ENCODE assay signal across 9 cellular contexts in the genomic region with DNA sequence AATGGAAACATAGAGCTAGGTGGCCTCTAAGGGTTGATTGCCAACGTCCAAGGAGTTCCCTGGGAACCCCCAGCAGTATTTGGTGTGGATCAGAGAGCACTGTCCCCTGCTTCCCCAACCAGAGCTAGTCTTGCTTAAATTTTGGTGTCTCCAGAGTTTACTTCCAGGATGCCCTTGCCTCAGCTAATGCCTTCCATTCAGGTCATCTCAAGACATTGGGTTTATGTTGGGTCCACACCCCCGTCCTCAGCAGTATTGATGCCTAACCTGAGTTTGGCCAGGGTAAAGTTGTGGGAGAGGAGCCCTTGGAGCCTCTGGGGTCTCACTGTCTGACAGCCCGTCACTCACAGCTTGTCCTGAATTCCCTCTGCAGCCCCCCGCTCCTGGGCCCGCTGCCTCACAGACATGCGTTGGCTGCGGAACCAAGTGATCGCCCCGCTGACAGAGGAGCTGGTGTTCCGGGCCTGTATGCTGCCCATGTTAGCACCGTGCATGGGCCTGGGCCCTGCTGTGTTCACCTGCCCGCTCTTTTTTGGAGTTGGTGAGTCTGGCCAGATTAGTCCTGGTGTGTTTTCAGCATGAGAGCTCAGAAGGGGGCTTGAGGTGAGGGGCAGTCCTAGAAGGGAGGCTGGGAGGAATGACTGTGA. TPM values are rescaled to one million over a fixed set of nuclear protein-coding genes. Genes with fewer than 3 reads are reported as not detected.
A peak's percentile ranks its signal among the peaks of the same experiment; 100 is the strongest.
DNase-seq lines count a peak whose midpoint lies in the region; ATAC-seq and TF ChIP-seq lines count a peak whose summit lies in the region.
"Had no signal": no experiment of that assay in that cellular context is flagged by ENCODE, and none has a peak within 500 bp of the region (broad histone marks: within the 10 kb centered on the region; RNA-seq: fewer than 3 reads in every experiment).

No MANE protein-coding gene starts in this region.

- no peaks in the 10 kb centered on the region for H3K9me3 Mint-ChIP-seq in T-cell

- intact Hi-C loops in gastrocnemius medialis (cut with DNase I; ENCODE audit: low total_unique reads) = loop anchor here (2.0 to 5.0 kb wide), 2 partner anchors 38 to 113 kb away; a partner anchor contains a TSS

- no peak for TF ChIP-seq POLR2A in gastrocnemius medialis (IDR thresholded peaks at IDR 0.05)

- H3K36me3 ChIP-seq in HAP-1 (replicated peaks) = peaks cover 48% of the 10 kb centered on the region
- peaks cover 21% of the 10 kb centered on the region for H3K36me3 ChIP-seq in fibroblast of lung (ENCODE audit: control insufficient read depth, insufficient read depth, low read length)
- peaks cover 0 to 31% of the 10 kb centered on the region in 2 donors for H3K36me3 ChIP-seq in gastrocnemius medialis

- H3K27ac ChIP-seq in fibroblast of lung (ENCODE audit: insufficient read depth, low read length) = no peak overlapping the region
- H3K27ac ChIP-seq in gastrocnemius medialis = peak overlapping the region; percentile 95 to 98 (median 98)

- H3K4me3 Mint-ChIP-seq in T-cell = peak overlapping the region; percentile 86 to 98 (median 94)

- in situ Hi-C loops in HAP-1 (cut with MboI; ENCODE audit: low sequenced_read_pairs) (loop anchor here (5.0 kb wide), 1 partner anchor 152 kb away; no protein-coding TSS in a partner anchor), gastrocnemius medialis (cut with MboI; ENCODE audit: low sequenced_read_pairs in 4 of 4) (loop anchor here in 3 of 4 donors (25.0 kb wide), 2 partner anchors 257 to 432 kb away; a partner anchor contains a TSS)

- H2AFZ ChIP-seq in fibroblast of lung (ENCODE audit: low read length) = no peak overlapping the region

- peak overlapping the region; percentile 96 for H3K4me2 ChIP-seq in fibroblast of lung (ENCODE audit: extremely low read depth, insufficient read depth, low read length)

- no peaks in the 10 kb centered on the region for H4K20me1 ChIP-seq in fibroblast of lung (ENCODE audit: control insufficient read depth, extremely low read depth, insufficient read depth, low read length)

- H3K4me1 ChIP-seq in HAP-1 = peaks cover 15% of the 10 kb centered on the region
- H3K4me1 ChIP-seq in fibroblast of lung (ENCODE audit: control insufficient read depth, extremely low read depth, insufficient read depth, low read length) = peaks cover 8% of the 10 kb centered on the region
- H3K4me1 ChIP-seq in gastrocnemius medialis = peaks cover 18 to 25% of the 10 kb centered on the region in 2 donors

- H3K27me3 ChIP-seq in HAP-1 (ENCODE audit: low read depth) (no peaks in the 10 kb centered on the region), fibroblast of lung (ENCODE audit: control insufficient read depth, insufficient read depth, low read length) (no peaks in the 10 kb centered on the region), gastrocnemius medialis (no peaks in the 10 kb centered on the region)

- H3K9me3 ChIP-seq in HAP-1 (no peaks in the 10 kb centered on the region), fibroblast of lung (ENCODE audit: control insufficient read depth, insufficient read depth, low read depth, low read length) (no peaks in the 10 kb centered on the region), gastrocnemius medialis (no peaks in the 10 kb centered on the region)

- POLR2A ChIA-PET in T-cell (lab: Charles Lee) = interaction anchor here in 1 of 2 donors (0.6 kb wide), 1 partner anchor 142 kb away, joined by 3 read pairs; no protein-coding TSS in a partner anchor

- H3K27ac Mint-ChIP-seq in T-cell = peak overlapping the region; percentile 83 to 90

- peak overlapping the region; percentile 97 for H3K4me3 ChIP-seq in HAP-1
- H3K4me3 ChIP-seq in fibroblast of lung (replicated peaks in 1 of 4; ENCODE audit: control extremely low read depth in 1 of 4, insufficient read depth in 1 of 4, low read depth in 3 of 4, low read length in 4 of 4) = peak overlapping the region; percentile 93 to 99 (median 98)
- H3K4me3 ChIP-seq in gastrocnemius medialis = peak overlapping the region in 3 of 4 donors; percentile 96 to 99 (median 99)

- no peak for TF ChIP-seq CTCF in fibroblast of lung (conservative IDR thresholded peaks at IDR 0.05 in 1 of 2, IDR thresholded peaks at IDR 0.05 in 1 of 2; ENCODE audit: low read depth in 1 of 2, low read length in 2 of 2)
- no peak for TF ChIP-seq CTCF in gastrocnemius medialis (IDR thresholded peaks at IDR 0.05 in 4 of 5, conservative IDR thresholded peaks at IDR 0.05 in 1 of 5)

- no peaks in the 10 kb centered on the region for H3K27me3 Mint-ChIP-seq in T-cell

- H3K9ac ChIP-seq in fibroblast of lung (ENCODE audit: insufficient read depth, low read length) = no peak overlapping the region

- peaks cover 10% of the 10 kb centered on the region for H3K36me3 Mint-ChIP-seq in T-cell

- H3K4me1 Mint-ChIP-seq in T-cell = peaks cover 36 to 47% (median 43%) of the 10 kb centered on the region in 3 donors

- CTCF ChIA-PET in T-cell (lab: Charles Lee) = interaction anchor here in 1 of 2 donors (0.7 kb wide), 1 partner anchor 167 kb away, joined by 3 read pairs; a partner anchor contains a TSS

- peaks cover 42% of the 10 kb centered on the region for H3K79me2 ChIP-seq in fibroblast of lung (ENCODE audit: control insufficient read depth, insufficient read depth, low read length)

- DNase-seq in HAP-1 (ENCODE audit: low spot score in 2 of 2) (no peak), T-cell (peak in 1 of 34 experiments; percentile 9), fibroblast of lung (ENCODE audit: low read depth in 2 of 2) (no peak), gastrocnemius medialis (no peak), SKM-1 treated with dmso at 0.1 percent for 144 hours (lab: John Stamatoyannopoulos, UW; ENCODE audit: unreplicated experiment) (no peak)
- DNase-seq: activated effector memory CD4-positive, alpha-beta T cell treated with anti-CD3 and anti-CD28 coated beads, Interleukin-2, amount 50 U/mL, for 16 hours had no signal

- ATAC-seq in T-cell (replicated peaks in 1 of 4) = no peak
- ATAC-seq in gastrocnemius medialis = no peak
- ATAC-seq in GM18502 (IDR thresholded peaks at IDR 0.05; ENCODE audit: poor library complexity, unreplicated experiment) = no peak
- ATAC-seq in GM18907 (IDR thresholded peaks at IDR 0.05; ENCODE audit: unreplicated experiment) = no peak
- ATAC-seq in GM18868 (IDR thresholded peaks at IDR 0.05; ENCODE audit: unreplicated experiment) = no peak

RNA-seq across cellular contexts. Expression of a gene that starts 1.4 kb away (rescaled TPM):
- total RNA-seq in T-cell = 10 to 100 TPM; 27.2 to 42.9 (median 34.1) TPM
- 13.4 and 14.4 TPM in 2 replicates for total RNA-seq in fibroblast of lung
- polyA plus RNA-seq in fibroblast of lung = 7.0 and 9.4 TPM in 2 replicates
- polyA plus RNA-seq in fibroblast of lung (2012) = 8.6 and 13.6 TPM in 2 replicates
- 15.1 and 21.5 TPM in 2 replicates for polyA minus RNA-seq in fibroblast of lung (ENCODE audit: low replicate concordance)
- total RNA-seq in gastrocnemius medialis = 10 to 100 TPM in 1 of 4 donors, 1 to 10 TPM in 3; 6.6 to 11.8 (median 8.3) TPM

RNA-seq across cellular contexts. Expression of a gene that starts 12.2 kb away (rescaled TPM):
- total RNA-seq in T-cell (10 to 100 TPM in 1 of 5 donors, 1 to 10 TPM in 4; 1.5 to 12.9 (median 6.7) TPM), fibroblast of lung (10.5 and 14.5 TPM in 2 replicates), gastrocnemius medialis (10 to 100 TPM in 2 of 4 donors, 1 to 10 TPM in 2; 8.6 to 12.1 (median 10.1) TPM)
- 3.8 and 5.7 TPM in 2 replicates for polyA plus RNA-seq in fibroblast of lung
- polyA plus RNA-seq in fibroblast of lung (2012) = 8.7 and 17.9 TPM in 2 replicates
- polyA minus RNA-seq in fibroblast of lung (ENCODE audit: low replicate concordance) = 2.3 and 2.6 TPM in 2 replicates
